In genomic region chr2:11753452-11753885, GRCh38 we compare ENCODE assay signal across 1 cellular context.
A peak's percentile ranks its signal among the peaks of the same experiment; 100 is the strongest.
TF ChIP-seq lines count a peak whose summit lies in the region.

No MANE protein-coding gene starts in this region.

TF ChIP-seq in K562, 482 proteins besides CTCF, POLR2A, EP300 and RAD21 (continued from another document and continues in another):
- no peak for TF ChIP-seq ZNF592 (IDR thresholded peaks at IDR 0.05)
- no peak for TF ChIP-seq CC2D1A (IDR thresholded peaks at IDR 0.05)
- no peak for TF ChIP-seq NR3C1 (CRISPR knock-in tag; IDR thresholded peaks at IDR 0.05)
- no peak for TF ChIP-seq ZNF121 (CRISPR knock-in tag; conservative IDR thresholded peaks at IDR 0.05)
- no peak for TF ChIP-seq ILF3 (IDR thresholded peaks at IDR 0.05; ENCODE audit: borderline replicate concordance)
- no peak for TF ChIP-seq FIP1L1 (IDR thresholded peaks at IDR 0.05; ENCODE audit: low read depth, low read length, poor library complexity, severe bottlenecking)
- TF ChIP-seq ZNF77 (CRISPR knock-in tag; IDR thresholded peaks at IDR 0.05): no peak
- no peak for TF ChIP-seq ZNF76 (CRISPR knock-in tag; IDR thresholded peaks at IDR 0.05; ENCODE audit: borderline replicate concordance)
- TF ChIP-seq CEBPZ (IDR thresholded peaks at IDR 0.05; ENCODE audit: borderline replicate concordance, low read depth, low read length): no peak
- TF ChIP-seq U2AF1 (optimal IDR thresholded peaks at IDR 0.05; ENCODE audit: low read depth, low read length): no peak
- TF ChIP-seq ZBTB11 (CRISPR knock-in tag; IDR thresholded peaks at IDR 0.05): no peak
- no peak for TF ChIP-seq GATAD2A (IDR thresholded peaks at IDR 0.05)
- TF ChIP-seq PURB (CRISPR knock-in tag; IDR thresholded peaks at IDR 0.05; ENCODE audit: low read depth): no peak
- TF ChIP-seq ZNF124 (CRISPR knock-in tag; IDR thresholded peaks at IDR 0.05): no peak
- no peak for TF ChIP-seq XRCC3 (IDR thresholded peaks at IDR 0.05)
- peak; percentile 35; the same call in 1 of the 2 replicates for TF ChIP-seq STAT5A (IDR thresholded peaks at IDR 0.05; ENCODE audit: borderline replicate concordance, low read length)
- TF ChIP-seq PHF20 (IDR thresholded peaks at IDR 0.05; ENCODE audit: partially characterized antibody): no peak
- no peak for TF ChIP-seq CAMTA2 (CRISPR knock-in tag; conservative IDR thresholded peaks at IDR 0.05)
- no peak for TF ChIP-seq ZHX1 (conservative IDR thresholded peaks at IDR 0.05; ENCODE audit: low read length)
- TF ChIP-seq POLR2AphosphoS2 (IDR thresholded peaks at IDR 0.05; ENCODE audit: low read length): no peak
- no peak for TF ChIP-seq ZNF740 (CRISPR knock-in tag; IDR thresholded peaks at IDR 0.05)
- no peak for TF ChIP-seq ZNF740 (tag; IDR thresholded peaks at IDR 0.05)
- no peak for TF ChIP-seq MXD1 (CRISPR knock-in tag; IDR thresholded peaks at IDR 0.05; ENCODE audit: borderline replicate concordance, poor library complexity, severe bottlenecking)
- no peak for TF ChIP-seq ZNF764 (CRISPR knock-in tag; IDR thresholded peaks at IDR 0.05; ENCODE audit: low read depth)
- no peak for TF ChIP-seq RUNX1 (IDR thresholded peaks at IDR 0.05; ENCODE audit: low read depth)
- no peak for TF ChIP-seq ASH1L (IDR thresholded peaks at IDR 0.05; ENCODE audit: borderline replicate concordance, low read depth, partially characterized antibody)
- no peak for TF ChIP-seq ARID3A (IDR thresholded peaks at IDR 0.05; ENCODE audit: borderline replicate concordance, low read depth, low read length)
- peak; percentile 93 for TF ChIP-seq SMARCA4 (IDR thresholded peaks at IDR 0.05)
- no peak for TF ChIP-seq CREB5 (CRISPR knock-in tag; IDR thresholded peaks at IDR 0.05)
- no peak for TF ChIP-seq HCFC1 (IDR thresholded peaks at IDR 0.05; ENCODE audit: low read depth, low read length)
- TF ChIP-seq POLR3G (IDR thresholded peaks at IDR 0.05; ENCODE audit: extremely low read depth, insufficient read length, insufficient replicate concordance): no peak
- 0 out of 2 replicates have a peak, but pooled peaks have one; percentile 5 for TF ChIP-seq EGR1 (conservative IDR thresholded peaks at IDR 0.05)
- no peak for TF ChIP-seq NFRKB (IDR thresholded peaks at IDR 0.05; ENCODE audit: low read depth)
- TF ChIP-seq E2F6 (IDR thresholded peaks at IDR 0.05; ENCODE audit: borderline replicate concordance in 1 of 2, extremely low read depth in 1 of 2, insufficient read depth in 1 of 2, insufficient read length in 1 of 2, low read depth in 1 of 2, low read length in 1 of 2, poor library complexity in 1 of 2, severe bottlenecking in 1 of 2): no peak
- TF ChIP-seq ZBTB33 (CRISPR knock-in tag; IDR thresholded peaks at IDR 0.05): no peak
- no peak for TF ChIP-seq NFIX (CRISPR knock-in tag; IDR thresholded peaks at IDR 0.05; ENCODE audit: low read depth)
